ENCODE assay signal across 8 cellular contexts in genomic region chr20:35952480-35953410, GRCh38. TPM values are rescaled to one million over a fixed set of nuclear protein-coding genes. Genes with fewer than 3 reads are reported as not detected.
DNase-seq lines count a peak whose midpoint lies in the region; ATAC-seq and TF ChIP-seq lines count a peak whose summit lies in the region.

No MANE protein-coding gene starts in this region.

- H3K27me3 ChIP-seq in PC-9 (ENCODE audit: insufficient read depth, low read depth) (no peaks in the 10 kb centered on the region), colonic mucosa (no peaks in the 10 kb centered on the region), mucosa of stomach (ENCODE audit: control insufficient read depth, insufficient read depth, low read length) (no peaks in the 10 kb centered on the region)

- H3K27me3 Mint-ChIP-seq in activated CD4-positive, alpha-beta T cell treated with anti-CD3 and anti-CD28 coated beads, Interleukin-2, amount 10 ng/mL, durations not matched to agents 24 days and 14 days: no peaks in the 10 kb centered on the region

- peaks cover 15% of the 10 kb centered on the region for H3K4me1 Mint-ChIP-seq in activated CD4-positive, alpha-beta T cell treated with anti-CD3 and anti-CD28 coated beads, Interleukin-2, amount 10 ng/mL, durations not matched to agents 24 days and 14 days

- peaks cover 7% of the 10 kb centered on the region for H3K36me3 Mint-ChIP-seq in activated CD4-positive, alpha-beta T cell treated with anti-CD3 and anti-CD28 coated beads, Interleukin-2, amount 10 ng/mL, durations not matched to agents 24 days and 14 days (ENCODE audit: low read depth)

- no peaks in the 10 kb centered on the region for H3K9me3 Mint-ChIP-seq in activated CD4-positive, alpha-beta T cell treated with anti-CD3 and anti-CD28 coated beads, Interleukin-2, amount 10 ng/mL, durations not matched to agents 24 days and 14 days

- H3K4me2 ChIP-seq in PC-9: peak overlapping the region; percentile 93

- H3K4me3 ChIP-seq in PC-9 (peak overlapping the region; percentile 99), colonic mucosa (peak overlapping the region; percentile 79), mucosa of stomach (ENCODE audit: low read length) (peak overlapping the region; percentile 52)

- H3K9me3 ChIP-seq in PC-9 (ENCODE audit: insufficient read depth, low read depth) (no peaks in the 10 kb centered on the region), colonic mucosa (no peaks in the 10 kb centered on the region), mucosa of stomach (ENCODE audit: control insufficient read depth, low read length) (no peaks in the 10 kb centered on the region)

- peaks cover 10% of the 10 kb centered on the region; the same call in 1 of the 2 replicates for H4K20me1 ChIP-seq in PC-9 (ENCODE audit: insufficient read depth)

- DNase-seq in activated CD4-positive, alpha-beta T cell treated with anti-CD3 and anti-CD28 coated beads, Interleukin-2, amount 10 ng/mL, durations not matched to agents 24 days and 14 days: peak; percentile 67
- no peak for DNase-seq in activated CD4-positive, alpha-beta T cell treated with anti-CD3 and anti-CD28 coated beads for 4 hours
- peak; percentile 16 to 58 for DNase-seq in PC-9
- DNase-seq in colonic mucosa: no peak
- no peak for DNase-seq in mesenteric fat pad (ENCODE audit: low spot score)
- DNase-seq in NCI-H1092 treated with DMSO at 0.1 percent for 48 hours (lab: John Stamatoyannopoulos, UW): no peak

- H3K79me2 ChIP-seq in PC-9 (ENCODE audit: low read depth): peaks cover 30% of the 10 kb centered on the region

- CTCF ChIA-PET in PC-9 (lab: Charles Lee): interaction anchor here (0.6 to 2.3 kb wide), 4 partner anchors 40 to 805 kb away, joined by 3 to 10 read pairs (median 4); partner anchors contain the start of genes NFS1, RBM39 and ROMO1

- no peak for ATAC-seq in HG03097 (IDR thresholded peaks at IDR 0.05; ENCODE audit: low FRiP score, unreplicated experiment)

- peaks cover 28% of the 10 kb centered on the region for H3K4me1 ChIP-seq in PC-9 (replicated peaks; ENCODE audit: insufficient read depth)
- H3K4me1 ChIP-seq in colonic mucosa: peaks cover 6% of the 10 kb centered on the region
- H3K4me1 ChIP-seq in mucosa of stomach (ENCODE audit: control insufficient read depth, insufficient read depth, low read length): peaks cover 15% of the 10 kb centered on the region

- POLR2A ChIA-PET in PC-9 (lab: Charles Lee; ENCODE audit: unreplicated experiment): interaction anchor here (0.6 to 1.2 kb wide), 6 partner anchors 10 to 631 kb away, joined by 4 to 14 read pairs (median 6); partner anchors contain the start of gene RBM39

- H3K9ac ChIP-seq in colonic mucosa (ENCODE audit: low read depth in 2 of 2, low read length in 2 of 2) (peak overlapping the region; percentile 81 to 100), mucosa of stomach (ENCODE audit: low read length) (peak overlapping the region; percentile 94)

- peak overlapping the region; percentile 78 for H2AFZ ChIP-seq in PC-9

- H3K36me3 ChIP-seq in PC-9 (ENCODE audit: low read depth) (no peaks in the 10 kb centered on the region), colonic mucosa (no peaks in the 10 kb centered on the region), mucosa of stomach (ENCODE audit: control insufficient read depth, insufficient read depth, low read length) (no peaks in the 10 kb centered on the region)

- peak overlapping the region; percentile 100 for H3K27ac Mint-ChIP-seq in activated CD4-positive, alpha-beta T cell treated with anti-CD3 and anti-CD28 coated beads, Interleukin-2, amount 10 ng/mL, durations not matched to agents 24 days and 14 days

- H3K9me2 ChIP-seq in PC-9 (ENCODE audit: insufficient read depth): no peaks in the 10 kb centered on the region

- intact Hi-C loops in activated CD4-positive, alpha-beta T cell treated with anti-CD3 and anti-CD28 coated beads, Interleukin-2, amount 10 ng/mL, durations not matched to agents 24 days and 14 days (cut with micrococcal nuclease): loop anchor here (1.0 to 10.0 kb wide), 5 partner anchors 58 to 1590 kb away; partner anchors contain the start of genes CPNE1, ITCH, MMP24OS and RBM12
- intact Hi-C loops in PC-9 (cut with micrococcal nuclease; ENCODE audit: unreplicated experiment): loop anchor here (10.0 kb wide), 1 partner anchor 488 kb away; no protein-coding TSS in a partner anchor
- intact Hi-C loops in colonic mucosa (cut with DNase I): no loop called here

- H3F3A ChIP-seq in PC-9 (ENCODE audit: insufficient read depth, low read depth): peaks cover 45% of the 10 kb centered on the region

- TF ChIP-seq CTCF in PC-9 (conservative IDR thresholded peaks at IDR 0.05) (no peak), colonic mucosa (IDR thresholded peaks at IDR 0.05) (no peak)

- BruUV-seq in PC-9 (replicated peaks; lab: Mats Ljungman, UMichigan): no TSS peak

- H3K27ac ChIP-seq in PC-9: peak overlapping the region; percentile 98
- peak overlapping the region; percentile 98 for H3K27ac ChIP-seq in colonic mucosa

- peak overlapping the region; percentile 100 for H3K4me3 Mint-ChIP-seq in activated CD4-positive, alpha-beta T cell treated with anti-CD3 and anti-CD28 coated beads, Interleukin-2, amount 10 ng/mL, durations not matched to agents 24 days and 14 days

RNA-seq across cellular contexts. Expression of gene SCAND1, which starts 1.6 kb away (rescaled TPM):
- total RNA-seq in activated CD4-positive, alpha-beta T cell treated with anti-CD3 and anti-CD28 coated beads, Interleukin-2, amount 10 ng/mL, durations not matched to agents 24 days and 14 days: 35.1 and 38.1 TPM in 2 replicates
- 56.6 and 95.0 TPM in 2 replicates for total RNA-seq in PC-9 (2021)
- 100 to 1,000 TPM in 1 of 2 donors, 10 to 100 TPM in 1; 91.3 to 125 TPM for total RNA-seq in colonic mucosa
- total RNA-seq in mesenteric fat pad: 66.2 TPM

RNA-seq across cellular contexts. Expression of gene CNBD2, which starts 15.6 kb away (rescaled TPM):
- 3.1 and 3.8 TPM in 2 replicates for total RNA-seq in activated CD4-positive, alpha-beta T cell treated with anti-CD3 and anti-CD28 coated beads, Interleukin-2, amount 10 ng/mL, durations not matched to agents 24 days and 14 days
- total RNA-seq in PC-9 (2021) (6.2 and 7.3 TPM in 2 replicates), colonic mucosa (1 to 10 TPM; 3.3 to 4.7 TPM), mesenteric fat pad (2.9 TPM)

Comparison
In these comparisons a context has a peak if more than half of its experiments do, and no peak if none do; other contexts are left out.
1. DNase-seq: peak in activated CD4-positive, alpha-beta T cell treated with anti-CD3 and anti-CD28 coated beads, Interleukin-2, amount 10 ng/mL, durations not matched to agents 24 days and 14 days (single experiment) and PC-9 (2 of 2); none in activated CD4-positive, alpha-beta T cell treated with anti-CD3 and anti-CD28 coated beads for 4 hours (0 of 2), colonic mucosa (single experiment), mesenteric fat pad (single experiment) and NCI-H1092 treated with DMSO at 0.1 percent for 48 hours (single experiment).
2. Peak in every context shown above with its lines, with median percentiles within 50 percentile points of each other: H3K4me3 ChIP-seq.